ENCODE assay signal across 8 cellular contexts in the genomic region with DNA sequence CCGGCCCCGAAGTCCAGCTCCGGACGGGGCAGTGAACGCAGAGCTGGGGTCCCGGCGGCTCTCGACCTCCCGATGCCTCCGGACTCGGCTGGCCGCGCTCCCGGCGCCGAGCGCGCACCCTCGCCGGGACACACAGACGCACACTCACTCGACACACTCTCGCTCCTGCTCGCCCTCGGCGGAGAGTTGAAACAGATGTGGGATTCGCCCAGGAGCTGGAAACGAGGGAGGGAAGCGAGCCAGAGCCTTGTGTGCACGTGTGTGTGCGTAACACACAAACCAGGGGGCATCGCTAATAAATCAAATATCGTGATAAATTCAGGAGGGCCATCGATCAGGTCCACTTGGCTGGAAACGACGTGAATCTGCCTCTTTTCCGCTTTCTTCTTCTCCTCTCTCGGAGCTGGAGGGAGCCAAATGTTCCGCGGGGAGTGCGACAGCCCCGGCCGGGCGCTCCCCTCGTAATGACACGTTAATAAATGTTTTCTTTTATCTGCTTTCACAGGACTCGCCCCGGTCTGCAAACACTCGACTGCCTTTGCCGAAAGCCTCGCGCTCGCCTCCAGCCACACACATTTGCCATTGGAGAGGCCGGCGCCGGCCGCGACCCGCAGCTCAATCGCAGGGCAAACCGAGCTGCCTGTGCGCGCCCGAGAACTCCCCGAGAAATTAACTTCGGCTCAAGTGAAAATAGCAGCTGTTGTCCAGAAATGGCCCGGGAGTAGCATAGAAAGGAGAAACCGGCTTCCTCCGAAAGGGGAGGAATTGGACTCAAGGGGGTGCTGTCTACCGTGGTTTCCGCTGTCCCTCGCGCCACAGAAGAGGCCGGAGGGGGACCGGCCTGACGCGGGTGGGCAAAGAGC. TPM values are rescaled to one million over a fixed set of nuclear protein-coding genes. Genes with fewer than 3 reads are reported as not detected.
DNase-seq lines count a peak whose midpoint lies in the region; ATAC-seq and TF ChIP-seq lines count a peak whose summit lies in the region.

No MANE protein-coding gene starts in this region.

- H3K4me1 ChIP-seq in DND-41 (ENCODE audit: insufficient read depth, low read length) = no peaks in the 10 kb centered on the region

- CTCF ChIA-PET in T-cell (lab: Charles Lee) = no interaction called here

- H3K9me3 ChIP-seq in DND-41 (ENCODE audit: insufficient read depth, low read length, severe bottlenecking) = no peaks in the 10 kb centered on the region

- H3K36me3 Mint-ChIP-seq in T-cell = no peaks in the 10 kb centered on the region

- POLR2A ChIA-PET in T-cell (lab: Charles Lee) = no interaction called here

- H4K20me1 ChIP-seq in DND-41 (ENCODE audit: insufficient read depth, low read length) = no peaks in the 10 kb centered on the region

- H2AFZ ChIP-seq in DND-41 (ENCODE audit: low read depth, low read length) = no peak overlapping the region

- no peaks in the 10 kb centered on the region for H3K9me3 Mint-ChIP-seq in T-cell

- no peak overlapping the region for H3K27ac ChIP-seq in DND-41 (ENCODE audit: low read length)
- H3K27ac ChIP-seq in substantia nigra (ENCODE audit: low read depth, low read length, poor library complexity, severe bottlenecking) = no peak overlapping the region

- H3K4me3 ChIP-seq in DND-41 (ENCODE audit: low read depth in 1 of 2, low read length in 2 of 2) (no peak overlapping the region), epithelial cell of esophagus (ENCODE audit: low read length) (peak overlapping the region; percentile 84)

- DNase-seq in DND-41 = no peak
- DNase-seq in HuH-7 (ENCODE audit: low spot score) = peak; percentile 85
- peak in 1 of 34 experiments; percentile 7 for DNase-seq in T-cell
- DNase-seq in epithelial cell of esophagus (ENCODE audit: low read depth) = peak; percentile 85
- DNase-seq in medulla oblongata (ENCODE audit: extremely low spot score) = peak; percentile 80
- DNase-seq in substantia nigra (lab: John Stamatoyannopoulos, UW) = peak in 43 of 49 donors; percentile 14 to 76 (median 50)

- H3K27ac Mint-ChIP-seq in T-cell = peak overlapping the region in 1 of 2 donors; percentile 52

- H3K4me3 Mint-ChIP-seq in T-cell = peak overlapping the region; percentile 69 to 78 (median 75)

- no peak overlapping the region for H3K4me2 ChIP-seq in DND-41 (ENCODE audit: insufficient read depth, low read length)

- peaks cover 58 to 67% of the 10 kb centered on the region in 2 donors for H3K27me3 Mint-ChIP-seq in T-cell

- peaks cover 19 to 22% (median 22%) of the 10 kb centered on the region in 3 donors for H3K4me1 Mint-ChIP-seq in T-cell

- ATAC-seq in DND-41 (ENCODE audit: insufficient read depth, low read depth) = no peak
- no peak for ATAC-seq in T-cell (replicated peaks in 1 of 4)
- ATAC-seq in HG03280 (IDR thresholded peaks at IDR 0.05; ENCODE audit: unreplicated experiment) = no peak
- ATAC-seq in GM21423 (IDR thresholded peaks at IDR 0.05; ENCODE audit: unreplicated experiment) = no peak

- TF ChIP-seq CTCF in DND-41 (IDR thresholded peaks at IDR 0.05; ENCODE audit: borderline replicate concordance, extremely low read depth, low read length, poor library complexity, severe bottlenecking) (peak; percentile 29), epithelial cell of esophagus (IDR thresholded peaks at IDR 0.05; ENCODE audit: insufficient read depth, low read depth, low read length, missing control alignments) (peak; percentile 75)

- peaks cover 9% of the 10 kb centered on the region for H3K27me3 ChIP-seq in DND-41 (ENCODE audit: insufficient read depth, low read length, poor library complexity)

- H3K9ac ChIP-seq in DND-41 (ENCODE audit: low read depth, low read length) = no peak overlapping the region

- H3K79me2 ChIP-seq in DND-41 (ENCODE audit: insufficient read depth, low read length) = no peaks in the 10 kb centered on the region

- no peaks in the 10 kb centered on the region for H3K36me3 ChIP-seq in DND-41 (ENCODE audit: insufficient read depth, low read length)

RNA-seq across cellular contexts. Expression of a gene that starts 0.8 kb away (rescaled TPM):
- 1 to 10 TPM in 3 of 5 donors, under 1 TPM in 2; 0.76 to 1.7 (median 1.3) TPM for total RNA-seq in T-cell
